ENCODE assay signal across 8 cellular contexts in the genomic region with DNA sequence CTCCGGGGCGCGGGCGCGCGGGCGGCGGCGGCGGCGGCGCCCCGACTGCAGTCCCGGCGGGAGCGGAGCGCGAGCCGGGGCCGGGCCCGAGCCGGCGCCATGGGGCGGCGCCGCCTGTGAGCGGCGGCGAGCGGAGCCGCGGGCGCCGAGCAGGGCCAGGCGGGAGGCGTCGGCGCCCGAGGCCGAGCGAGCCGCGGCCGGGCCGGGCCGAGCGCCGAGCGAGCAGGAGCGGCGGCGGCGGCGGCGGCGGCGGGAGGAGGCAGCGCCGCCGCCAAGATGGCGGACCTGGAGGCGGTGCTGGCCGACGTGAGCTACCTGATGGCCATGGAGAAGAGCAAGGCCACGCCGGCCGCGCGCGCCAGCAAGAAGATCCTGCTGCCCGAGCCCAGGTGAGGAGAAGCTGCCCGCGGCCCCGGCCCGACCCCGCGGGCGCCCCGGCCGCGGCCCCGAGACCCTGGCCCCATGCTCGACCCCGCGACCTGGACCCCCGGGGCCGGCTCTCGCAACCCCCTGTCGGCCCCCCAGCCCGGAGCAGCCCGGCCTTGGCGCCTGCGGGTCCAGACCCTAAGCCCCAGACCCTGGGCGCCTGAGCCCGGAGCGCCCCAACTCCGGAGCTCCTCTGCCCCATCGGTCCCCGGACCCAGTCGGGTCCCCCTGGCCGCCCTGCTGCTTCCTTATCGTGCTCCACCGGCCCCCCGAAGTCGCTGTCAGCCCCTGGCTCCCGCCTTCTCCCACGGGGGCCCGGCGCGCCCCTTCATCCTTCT. TPM values are rescaled to one million over a fixed set of nuclear protein-coding genes. Genes with fewer than 3 reads are reported as not detected.
DNase-seq lines count a peak whose midpoint lies in the region; ATAC-seq, FAIRE-seq and TF ChIP-seq lines count a peak whose summit lies in the region.

Gene GRK2, plus strand, starts transcription at position 50 of the 764 bp plus-strand sequence. Its CDS starts 227 bp downstream, at position 277.

- H4K5ac ChIP-seq in IMR-90 (ENCODE audit: low read depth, low read length), result peak within 1 kb of the TSS; percentile 94; the same call in 1 of the 2 replicates
- no peak within 1 kb of the TSS for H4K5ac ChIP-seq in H1 (ENCODE audit: insufficient read length, low read depth, low read length)

- no peak for FAIRE-seq in H1 (lab: Jason Lieb, UNC)

- peaks cover 31% of the 10 kb centered on the region for H3K9me1 ChIP-seq in IMR-90 (ENCODE audit: insufficient read depth, low read length)

- peak within 1 kb of the TSS; percentile 78 for H3K4me3 ChIP-seq in IMR-90 (ENCODE audit: insufficient read depth, low read depth, low read length)
- peak within 1 kb of the TSS; percentile 59 to 90 (median 74) for H3K4me3 ChIP-seq in H1 (ENCODE audit: extremely low read depth in 1 of 4, insufficient read depth in 2 of 4, low read depth in 3 of 4, low read length in 4 of 4)
- peak within 1 kb of the TSS; percentile 76 to 99 (median 93) for H3K4me3 ChIP-seq in tibial nerve

- DNase-seq in activated gamma-delta T cell (lab: John Stamatoyannopoulos, UW), result peak; percentile 42
- DNase-seq in activated gamma-delta T cell treated with Interleukin-2 at 50 U/mL for 16 hours, result no peak
- DNase-seq in IMR-90, result peak; percentile 28
- peak in 9 of 34 experiments; percentile 27 to 54 (median 45) for DNase-seq in T-cell
- DNase-seq in H1 (ENCODE audit: low read depth in 1 of 2, low spot score in 2 of 2), result no peak
- DNase-seq in mesenteric fat pad (ENCODE audit: low spot score), result no peak
- no peak for DNase-seq in tibial nerve (ENCODE audit: low spot score in 2 of 2)

- peaks cover 27% of the 10 kb centered on the region for H3K36me3 Mint-ChIP-seq in T-cell

- H3K4ac ChIP-seq in IMR-90 (ENCODE audit: low read depth, low read length) (peak within 1 kb of the TSS; percentile 82), H1 (replicated peaks; ENCODE audit: insufficient read length, low read depth, low read length) (peak within 1 kb of the TSS; percentile 57)

- H3K27me3 ChIP-seq in IMR-90 (ENCODE audit: control insufficient read depth, insufficient read depth, low read length) (no peaks in the 10 kb centered on the region), H1 (replicated peaks in 1 of 4; ENCODE audit: control insufficient read depth in 3 of 4, extremely low read depth in 1 of 4, insufficient read depth in 3 of 4, low read length in 3 of 4) (peaks cover 0 to 3% (median 0%) of the 10 kb centered on the region in 4 experiments; a peak in 4 of 7 replicates), tibial nerve (no peaks in the 10 kb centered on the region)

- peak within 1 kb of the TSS; percentile 64 for H3K27ac ChIP-seq in IMR-90 (ENCODE audit: insufficient read depth, low read length)
- no peak within 1 kb of the TSS for H3K27ac ChIP-seq in H1 (ENCODE audit: low read depth, low read length)
- H3K27ac ChIP-seq in tibial nerve, result peak within 1 kb of the TSS; percentile 85 to 98 (median 94)

- TF ChIP-seq EP300 in H1 (IDR thresholded peaks at IDR 0.05; ENCODE audit: borderline replicate concordance in 1 of 2, low read depth in 2 of 2, low read length in 2 of 2) (no peak), tibial nerve (IDR thresholded peaks at IDR 0.05) (no peak)

- H3K23ac ChIP-seq in IMR-90 (ENCODE audit: low read depth, low read length), result peak within 1 kb of the TSS; percentile 89
- no peak within 1 kb of the TSS for H3K23ac ChIP-seq in H1 (ENCODE audit: insufficient read length)

- CTCF ChIA-PET in IMR-90 (lab: Yijun Ruan, JAX), result interaction anchor here (0.7 to 3.1 kb wide), 4 partner anchors 11 to 111 kb away, joined by 3 to 10 read pairs (median 3); no protein-coding TSS in a partner anchor
- CTCF ChIA-PET in T-cell (lab: Charles Lee), result interaction anchor here (0.6 to 3.1 kb wide), 4 partner anchors 27 to 62 kb away, joined by 3 to 7 read pairs (median 4); no protein-coding TSS in a partner anchor
- CTCF ChIA-PET in H1 (lab: Charles Lee; ENCODE audit: partially characterized antibody), result interaction anchor here (0.7 to 13.0 kb wide), 10 partner anchors 11 to 115 kb away, joined by 3 to 186 read pairs (median 4); no protein-coding TSS in a partner anchor

- peak within 1 kb of the TSS; percentile 87 for H3K4me2 ChIP-seq in IMR-90 (ENCODE audit: low read depth, low read length)
- peak within 1 kb of the TSS; percentile 73 to 87 for H3K4me2 ChIP-seq in H1 (ENCODE audit: insufficient read depth in 1 of 2, low read depth in 2 of 2, low read length in 2 of 2)

- H3K9me3 ChIP-seq in IMR-90 (ENCODE audit: control insufficient read depth, insufficient read depth, low read length), result no peaks in the 10 kb centered on the region
- H3K9me3 ChIP-seq in H1 (ENCODE audit: insufficient read depth in 2 of 2, low read depth in 1 of 2, low read length in 1 of 2), result no peaks in the 10 kb centered on the region
- no peaks in the 10 kb centered on the region for H3K9me3 ChIP-seq in tibial nerve

- peak within 1 kb of the TSS; percentile 84 for H2AK5ac ChIP-seq in IMR-90 (ENCODE audit: low read depth, low read length)
- H2AK5ac ChIP-seq in H1 (ENCODE audit: low read depth, low read length), result peak within 1 kb of the TSS; percentile 10; the same call in 1 of the 2 replicates

- H3K4me3 Mint-ChIP-seq in T-cell, result peak within 1 kb of the TSS; percentile 96 to 99 (median 98)

- H2BK120ac ChIP-seq in IMR-90 (ENCODE audit: low read depth, low read length) (peak within 1 kb of the TSS; percentile 51), H1 (replicated peaks; ENCODE audit: low read depth, low read length) (peak within 1 kb of the TSS; percentile 48)

- peak within 1 kb of the TSS; percentile 92 for H3K14ac ChIP-seq in IMR-90 (replicated peaks; ENCODE audit: low read depth, low read length)
- H3K14ac ChIP-seq in H1 (ENCODE audit: insufficient read length), result no peak within 1 kb of the TSS

- H3K27ac Mint-ChIP-seq in T-cell, result peak within 1 kb of the TSS; percentile 97 to 98

- H3K79me2 ChIP-seq in H1 (ENCODE audit: control insufficient read depth in 1 of 2, insufficient read depth in 2 of 2, low read length in 2 of 2), result peaks cover 0 to 43% of the 10 kb centered on the region in 2 experiments; a peak in 3 of 4 replicates

- 0 out of 2 replicates have a peak within 1 kb of the TSS, but pooled peaks have one; percentile 71 for H2BK12ac ChIP-seq in H1 (ENCODE audit: low read depth, low read length)

- peak within 1 kb of the TSS; percentile 98 for H2AK9ac ChIP-seq in IMR-90 (replicated peaks; ENCODE audit: low read depth, low read length, poor library complexity)

- TF ChIP-seq CTCF in IMR-90 (conservative IDR thresholded peaks at IDR 0.05; ENCODE audit: low read depth, low read length) (no peak), H1 (IDR thresholded peaks at IDR 0.05; ENCODE audit: control extremely low read depth in 1 of 3, insufficient read depth in 1 of 3, low read depth in 1 of 3, low read length in 3 of 3) (no peak), tibial nerve (IDR thresholded peaks at IDR 0.05) (no peak)

- peaks cover 4% of the 10 kb centered on the region for H3K23me2 ChIP-seq in H1 (ENCODE audit: low read depth, low read length)

- TF ChIP-seq POLR2A in IMR-90 (IDR thresholded peaks at IDR 0.05; ENCODE audit: low read depth, low read length) (no peak), H1 (IDR thresholded peaks at IDR 0.05; ENCODE audit: control extremely low read depth in 1 of 2, low read depth in 2 of 2, low read length in 2 of 2) (no peak), tibial nerve (IDR thresholded peaks at IDR 0.05) (no peak)

- H2BK20ac ChIP-seq in IMR-90 (ENCODE audit: low read depth, low read length) (no peak within 1 kb of the TSS), H1 (ENCODE audit: low read length) (0 out of 2 replicates have a peak within 1 kb of the TSS, but pooled peaks have one; percentile 21)

- H3K18ac ChIP-seq in IMR-90 (ENCODE audit: low read depth, low read length), result no peak within 1 kb of the TSS
- peak within 1 kb of the TSS; percentile 52 for H3K18ac ChIP-seq in H1 (ENCODE audit: extremely low read depth, low read length)

- POLR2A ChIA-PET in IMR-90 (lab: Charles Lee; ENCODE audit: unreplicated experiment), result interaction anchor here (0.6 kb wide), 1 partner anchor 86 kb away, joined by 10 read pairs; no protein-coding TSS in a partner anchor
- POLR2A ChIA-PET in T-cell (lab: Charles Lee), result interaction anchor here in 1 of 2 donors (0.7 kb wide), 1 partner anchor 23 kb away, joined by 3 read pairs; the partner anchor contains the start of gene ANKRD13D
- POLR2A ChIA-PET in H1 (lab: Charles Lee; ENCODE audit: partially characterized antibody), result interaction anchor here (1.0 to 2.0 kb wide), 6 partner anchors 9 to 57 kb away, joined by 3 to 15 read pairs (median 4); partner anchors contain the start of gene ANKRD13D

- H4K91ac ChIP-seq in IMR-90 (ENCODE audit: insufficient read depth, low read depth, low read length) (peak within 1 kb of the TSS; percentile 68), H1 (replicated peaks; ENCODE audit: insufficient read length, low read length) (no peak within 1 kb of the TSS)

- H3K4me1 ChIP-seq in IMR-90 (ENCODE audit: control insufficient read depth, insufficient read depth, low read length), result peaks cover 35% of the 10 kb centered on the region
- H3K4me1 ChIP-seq in H1 (replicated peaks in 1 of 4; ENCODE audit: control insufficient read depth in 3 of 4, insufficient read depth in 4 of 4, low read length in 3 of 4), result peaks cover 8 to 43% (median 36%) of the 10 kb centered on the region in 4 experiments
- H3K4me1 ChIP-seq in tibial nerve, result peaks cover 5 to 74% (median 59%) of the 10 kb centered on the region in 4 donors

- H3K56ac ChIP-seq in IMR-90 (ENCODE audit: extremely low read depth, insufficient read depth, low read length) (peak within 1 kb of the TSS; percentile 19; the same call in 1 of the 2 replicates), H1 (replicated peaks; ENCODE audit: insufficient read length, low read depth, low read length) (no peak within 1 kb of the TSS)

- peaks cover 0 to 4% of the 10 kb centered on the region in 2 donors for H3K27me3 Mint-ChIP-seq in T-cell

- 1% methylated on average over 57 of the region's 110 CpGs; no CpG with 5 or more reads in 1 of the 2 experiments for WGBS in IMR-90 (ENCODE audit: extremely low coverage in 2 of 2, insufficient read length in 1 of 2), 2 experiments
- WGBS in H1 (ENCODE audit: extremely low coverage in 1 of 2, insufficient coverage in 1 of 2, insufficient read length in 1 of 2, insufficient replicate concordance in 2 of 2, low coverage in 1 of 2, low lambda C conversion rate in 2 of 2, missing lambda C conversion rate in 1 of 2), 2 experiments, result 2% methylated on average over 25 of the region's 110 CpGs; no CpG with 5 or more reads in 1 of the 2 experiments
- WGBS in tibial nerve, 2 donors, result 1 to 2% methylated on average over 14 to 50 of the region's 110 CpGs

- H3K36me3 ChIP-seq in IMR-90 (ENCODE audit: control insufficient read depth, insufficient read depth, low read length), result peaks cover 10% of the 10 kb centered on the region; the same call in 1 of the 2 replicates
- H3K36me3 ChIP-seq in H1 (ENCODE audit: control insufficient read depth in 2 of 4, insufficient read depth in 4 of 4, low read length in 3 of 4), result peaks cover 0 to 3% (median 0%) of the 10 kb centered on the region in 4 experiments; a peak in 2 of 8 replicates
- H3K36me3 ChIP-seq in tibial nerve, result peaks cover 0 to 4% (median 0%) of the 10 kb centered on the region in 3 donors

- no peaks in the 10 kb centered on the region for H3K9me3 Mint-ChIP-seq in T-cell

- TF ChIP-seq RAD21 in IMR-90 (IDR thresholded peaks at IDR 0.05; ENCODE audit: low read length) (no peak), H1 (IDR thresholded peaks at IDR 0.05 in 1 of 2, conservative IDR thresholded peaks at IDR 0.05 in 1 of 2; ENCODE audit: low read depth in 2 of 2, low read length in 2 of 2) (no peak)

- peaks cover 18 to 59% of the 10 kb centered on the region in 2 experiments; a peak in 3 of 4 replicates for H3K79me1 ChIP-seq in IMR-90 (ENCODE audit: low read depth in 1 of 2, low read length in 2 of 2)
- H3K79me1 ChIP-seq in H1 (ENCODE audit: low read depth, low read length), result peaks cover 8% of the 10 kb centered on the region; the same call in 1 of the 2 replicates

- intact Hi-C loops in IMR-90 (cut with micrococcal nuclease), result loop anchor here (1.0 kb wide), 2 partner anchors 36 to 51 kb away; no protein-coding TSS in a partner anchor

- no TSS peak for BruUV-seq in IMR-90 (replicated peaks; lab: Mats Ljungman, UMichigan)

- H4K20me1 ChIP-seq in IMR-90 (ENCODE audit: insufficient read depth, low read length) (peaks cover 39% of the 10 kb centered on the region), H1 (replicated peaks in 1 of 2; ENCODE audit: control insufficient read depth in 1 of 2, insufficient read depth in 2 of 2, low read length in 2 of 2) (peaks cover 11 to 22% of the 10 kb centered on the region in 2 experiments)

- H4K8ac ChIP-seq in IMR-90 (ENCODE audit: low read depth in 2 of 2, low read length in 2 of 2) (peak within 1 kb of the TSS; percentile 24 to 83; a peak in 2 of 4 replicates), H1 (ENCODE audit: extremely low read depth, insufficient read depth, low read length) (peak within 1 kb of the TSS; percentile 93)

- H2BK15ac ChIP-seq in IMR-90 (ENCODE audit: low read depth, low read length) (peak within 1 kb of the TSS; percentile 7; the same call in 1 of the 3 replicates), H1 (ENCODE audit: low read length) (peak within 1 kb of the TSS; percentile 75; the same call in 1 of the 2 replicates)

- H2AFZ ChIP-seq in IMR-90 (replicated peaks; ENCODE audit: low read length, poor library complexity) (peak within 1 kb of the TSS; percentile 93), H1 (ENCODE audit: low read length) (no peak within 1 kb of the TSS)

- H2BK5ac ChIP-seq in IMR-90 (ENCODE audit: low read depth, low read length, poor library complexity, severe bottlenecking), result peak within 1 kb of the TSS; percentile 53
- peak within 1 kb of the TSS; percentile 52; the same call in 1 of the 2 replicates for H2BK5ac ChIP-seq in H1 (ENCODE audit: low read depth, low read length)

- H3K9ac ChIP-seq in IMR-90 (ENCODE audit: low read depth, low read length) (peak within 1 kb of the TSS; percentile 95), H1 (replicated peaks in 1 of 4; ENCODE audit: extremely low read depth in 1 of 4, low read depth in 3 of 4, low read length in 3 of 4) (peak within 1 kb of the TSS in 3 of 4 experiments; percentile 9 to 93 (median 33); a peak in 5 of 7 replicates)

- dilution Hi-C loops in IMR-90 (cut with HindIII; ENCODE audit: low sequenced_read_pairs, unreplicated experiment), result no loop called here

- in situ Hi-C loops in IMR-90 (cut with MboI; ENCODE audit: low sequenced_read_pairs), result no loop called here

- peak; percentile 66 for ATAC-seq in IMR-90 (ENCODE audit: low read depth)
- ATAC-seq in T-cell (replicated peaks in 1 of 4), result peak; percentile 34 to 49 (median 44)
- no peak for ATAC-seq in GM18861 (IDR thresholded peaks at IDR 0.05; ENCODE audit: unreplicated experiment)

- H3K4me1 Mint-ChIP-seq in T-cell, result peaks cover 63 to 77% (median 64%) of the 10 kb centered on the region in 3 donors

RNA-seq across cellular contexts. Expression of gene GRK2, which starts in this region (rescaled TPM):
- total RNA-seq in IMR-90 (2012; rRNA removed) (23.9 and 26.7 TPM in 2 replicates), T-cell (100 to 1,000 TPM; 267 to 394 (median 382) TPM), mesenteric fat pad (60.2 TPM), tibial nerve (100 to 1,000 TPM in 1 of 4 donors, 10 to 100 TPM in 3; 46.0 to 134 (median 65.4) TPM)
- polyA plus RNA-seq in IMR-90 (2012; rRNA removed) (41.8 and 45.8 TPM in 2 replicates), H1 (2011; rRNA removed) (49.7 and 67.8 TPM in 2 replicates)
- polyA plus RNA-seq in IMR-90 (2012; cell fraction: cytosol; rRNA removed), result 23.5 and 42.3 TPM in 2 replicates
- polyA plus RNA-seq in IMR-90 (2012; cell fraction: nucleus; rRNA removed; ENCODE audit: low replicate concordance), result 130 and 275 TPM in 2 replicates
- 47.3 and 51.4 TPM in 2 replicates for total RNA-seq in H1 (2021; fragmentation: NEBNext Ultra II Directional; extraction: Animal tissue kit (Norgen Biotek cat#: 25700))
- 45.7 TPM for polyA plus RNA-seq in H1 (2011; cell fraction: cytosol; rRNA removed)
- 154 TPM for polyA plus RNA-seq in H1 (2011; cell fraction: nucleus; rRNA removed)
- polyA plus RNA-seq in H1 (2012, experiment 1 of 2), result 40.2 to 61.0 TPM (median 51.5 TPM) in 4 replicates
- polyA plus RNA-seq in H1 (2012, experiment 2 of 2), result 42.4 TPM
- polyA plus RNA-seq in H1 (2013, experiment 1 of 2), result 24.9 TPM
- 26.2 TPM for polyA plus RNA-seq in H1 (2013, experiment 2 of 2)
- polyA minus RNA-seq in H1 (2011; rRNA and poly(A)+ RNA removed), result 27.8 and 44.3 TPM in 2 replicates
- 37.5 TPM for polyA minus RNA-seq in H1 (2011; cell fraction: cytosol; rRNA and poly(A)+ RNA removed)
- 57.3 TPM for polyA minus RNA-seq in H1 (2011; cell fraction: nucleus; rRNA and poly(A)+ RNA removed)

Comparison
In these comparisons a context has a peak if more than half of its experiments do, and no peak if none do; other contexts are left out.
1. DNase-seq: peak in activated gamma-delta T cell (single experiment) and IMR-90 (single experiment); none in activated gamma-delta T cell treated with Interleukin-2 at 50 U/mL for 16 hours (single experiment), H1 (0 of 2), mesenteric fat pad (single experiment) and tibial nerve (0 of 2).
2. Peak in every context shown above with its lines, with median percentiles within 50 percentile points of each other: H3K4me3 ChIP-seq.